Comparison of ENCODE assay signal across 19 cellular contexts in the genomic region with DNA sequence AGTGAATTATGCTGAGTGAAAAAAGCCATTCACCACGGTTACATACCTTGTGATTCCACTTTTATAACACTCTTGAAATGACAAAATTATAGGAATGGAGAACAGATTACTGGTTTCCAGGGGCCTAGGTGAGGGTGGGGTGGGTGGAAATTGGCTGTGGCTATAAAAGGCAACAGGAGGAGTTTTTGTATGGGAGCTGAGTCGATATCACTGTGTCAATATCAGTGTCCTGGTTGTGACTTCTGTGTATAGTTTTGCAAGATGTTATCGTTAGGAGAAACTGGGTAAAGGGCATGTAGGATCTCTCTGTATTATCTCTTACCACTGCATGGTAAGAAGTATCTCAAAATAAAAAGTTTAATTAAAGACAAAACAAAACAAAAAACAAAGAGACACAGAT.
"Had no signal": no experiment of that assay in that cellular context is flagged by ENCODE, and none has a peak within 500 bp of the region (broad histone marks: within the 10 kb centered on the region; RNA-seq: fewer than 3 reads in every experiment).

No MANE protein-coding gene starts in this region.

- FAIRE-seq: endometrium, small intestine had no signal

- H3K9me3 ChIP-seq: gastrocnemius medialis, ovary, tibial artery, upper lobe of left lung, uterus had no signal

- H3K27me3 ChIP-seq: ovary, right atrium auricular region, tibial artery, upper lobe of left lung, uterus had no signal

- H3K4me1 Mint-ChIP-seq: neural crest cell had no signal

- H3K27ac ChIP-seq: gastrocnemius medialis, heart right ventricle, ovary, right atrium auricular region, tibial artery, upper lobe of left lung, uterus had no signal

- H3K4me3 ChIP-seq: gastrocnemius medialis, heart right ventricle, ovary, right atrium auricular region, tibial artery, upper lobe of left lung, uterus had no signal

- H3K4me1 ChIP-seq: gastrocnemius medialis, upper lobe of left lung, uterus had no signal

- H3K27me3 Mint-ChIP-seq: naive thymus-derived CD8-positive, alpha-beta T cell had no signal

- DNase-seq: effector memory CD4-positive, alpha-beta T cell; gastrocnemius medialis; hypothalamus; islet precursor cell; mesendoderm; naive thymus-derived CD8-positive, alpha-beta T cell; nucleus accumbens; small intestine; stimulated activated CD4-positive, alpha-beta T cell treated with anti-CD3 and anti-CD28 coated beads, Interleukin-2, amount 100 ng/mL, for 48 hours; stimulated activated naive CD4-positive, alpha-beta T cell treated with Interleukin-2 at 50 U/mL for 16 hours; tibial artery; upper lobe of left lung; uterus had no signal

- H3K36me3 ChIP-seq: gastrocnemius medialis, heart right ventricle, ovary, right atrium auricular region, tibial artery, upper lobe of left lung, uterus had no signal

- ATAC-seq: esophagus mucosa; gastrocnemius medialis; naive thymus-derived CD8-positive, alpha-beta T cell had no signal

- H3K4me3 Mint-ChIP-seq: naive thymus-derived CD8-positive, alpha-beta T cell; neural crest cell had no signal
